ENCODE assay signal across 1 cellular context in genomic region chr2:241811952-241812729, GRCh38.
TF ChIP-seq lines count a peak whose summit lies in the region.

No MANE protein-coding gene starts in this region.

TF ChIP-seq in HepG2, 621 proteins besides CTCF, POLR2A, EP300 and RAD21:
- peak; percentile 10 for TF ChIP-seq ZNF687 (CRISPR knock-in tag; IDR thresholded peaks at IDR 0.05)
- TF ChIP-seq AGO2 (optimal IDR thresholded peaks at IDR 0.05; ENCODE audit: low read depth, low read length), result peak; percentile 2
- no peak for TF ChIP-seq ZNF354B (CRISPR knock-in tag; IDR thresholded peaks at IDR 0.05)
- peak; percentile 23 for TF ChIP-seq RBM22 (optimal IDR thresholded peaks at IDR 0.05; ENCODE audit: low read length)
TF ChIP-seq in HepG2: peak in this region for 3.
